Comparison of ENCODE assay signal across 21 cellular contexts in genomic region chr9:121303456-121304451, GRCh38. TPM values are rescaled to one million over a fixed set of nuclear protein-coding genes. Genes with fewer than 3 reads are reported as not detected.
A peak's percentile ranks its signal among the peaks of the same experiment; 100 is the strongest.
DNase-seq lines count a peak whose midpoint lies in the region; ATAC-seq and TF ChIP-seq lines count a peak whose summit lies in the region.
"Had no signal": no experiment of that assay in that cellular context is flagged by ENCODE, and none has a peak within 500 bp of the region (broad histone marks: within the 10 kb centered on the region; RNA-seq: fewer than 3 reads in every experiment).

No MANE protein-coding gene starts in this region.

- H3K36me3 ChIP-seq in right atrium auricular region (peaks cover 71% of the 10 kb centered on the region), sigmoid colon (peaks cover 34 to 71% (median 64%) of the 10 kb centered on the region in 4 donors), upper lobe of right lung (peaks cover 71% of the 10 kb centered on the region)
- H3K36me3 ChIP-seq: neural progenitor cell had no signal

- H3K4me1 ChIP-seq in right atrium auricular region (peaks cover 0 to 61% of the 10 kb centered on the region in 2 donors), sigmoid colon (peaks cover 0 to 78% (median 72%) of the 10 kb centered on the region in 4 donors), upper lobe of right lung (peaks cover 57% of the 10 kb centered on the region)

- peaks cover 60% of the 10 kb centered on the region for H3K4me1 Mint-ChIP-seq in dendritic cell treated with granulocyte-macrophage colony-stimulating factor and Interleukin-4, amounts not matched to agents 40 ng/mL and 50 ng/mL, for 4 days (ENCODE audit: low read depth)

- peaks cover 97% of the 10 kb centered on the region for H3K36me3 Mint-ChIP-seq in dendritic cell treated with granulocyte-macrophage colony-stimulating factor and Interleukin-4, amounts not matched to agents 40 ng/mL and 50 ng/mL, for 4 days (ENCODE audit: low read depth)

- H3K27ac Mint-ChIP-seq in dendritic cell treated with granulocyte-macrophage colony-stimulating factor and Interleukin-4, amounts not matched to agents 40 ng/mL and 50 ng/mL, for 4 days = peak overlapping the region; percentile 22
- H3K27ac Mint-ChIP-seq: activated CD4-positive, alpha-beta T cell treated with anti-CD3 and anti-CD28 coated beads for 36 hours; mesothelial cell of epicardium; neural progenitor cell had no signal

- H3K4me3 ChIP-seq in right atrium auricular region (peak overlapping the region; percentile 56 to 63), sigmoid colon (peak overlapping the region in 3 of 4 donors; percentile 8 to 67 (median 63)), upper lobe of right lung (no peak overlapping the region)
- H3K4me3 ChIP-seq: BLaER1 treated with 17β-estradiol and CSF1 and Interleukin-3, amounts not matched to agents 10 nM and 100 nM; neural progenitor cell; PC-9 had no signal

- intact Hi-C loops in dendritic cell treated with granulocyte-macrophage colony-stimulating factor and Interleukin-4, amounts not matched to agents 40 ng/mL and 50 ng/mL, for 4 days (cut with micrococcal nuclease) = no loop called here
- intact Hi-C loops in sigmoid colon (cut with DNase I) = no loop called here
- intact Hi-C loops in upper lobe of right lung (cut with DNase I) = no loop called here

- TF ChIP-seq CTCF in right atrium auricular region (IDR thresholded peaks at IDR 0.05) = no peak
- no peak for TF ChIP-seq CTCF in sigmoid colon (IDR thresholded peaks at IDR 0.05)
- no peak for TF ChIP-seq CTCF in upper lobe of right lung (IDR thresholded peaks at IDR 0.05)

- ATAC-seq in upper lobe of right lung (peak; percentile 48), GM21529 (IDR thresholded peaks at IDR 0.05; ENCODE audit: unreplicated experiment) (no peak)
- ATAC-seq: activated CD4-positive, alpha-beta T cell treated with anti-CD3 and anti-CD28 coated beads for 36 hours; SK-N-SH treated with all-trans-retinoic acid at 6 μM for 48 hours had no signal

- no peak for TF ChIP-seq EP300 in sigmoid colon (IDR thresholded peaks at IDR 0.05)

- H3K27ac ChIP-seq in right atrium auricular region (peak overlapping the region; percentile 87 to 97), sigmoid colon (peak overlapping the region; percentile 94 to 99 (median 97)), upper lobe of right lung (peak overlapping the region; percentile 17)
- H3K27ac ChIP-seq: BLaER1 treated with 17β-estradiol and CSF1 and Interleukin-3, amounts not matched to agents 10 nM and 100 nM; neural progenitor cell; PC-9 had no signal

- no peak for DNase-seq in right atrium auricular region (ENCODE audit: low spot score)
- DNase-seq in sigmoid colon = peak; percentile 63
- DNase-seq in upper lobe of right lung = peak; percentile 56
- no peak for DNase-seq in NCI-H2227 (lab: John Stamatoyannopoulos, UW; ENCODE audit: unreplicated experiment)
- DNase-seq in hippocampal formation (lab: John Stamatoyannopoulos, UW) = no peak
- DNase-seq in SHP77 treated with DMSO at 0.1 percent for 48 hours (lab: John Stamatoyannopoulos, UW) = no peak
- DNase-seq: activated CD4-positive, alpha-beta T cell treated with anti-CD3 and anti-CD28 coated beads for 36 hours; activated gamma-delta T cell; amygdala; DMS 273 treated with DMSO at 0.1 percent for 48 hours; Kasumi-1; NCI-H1105 treated with DMSO at 0.1 percent for 48 hours; retina; stimulated activated CD4-positive, alpha-beta T cell treated with anti-CD3 and anti-CD28 coated beads, Interleukin-4, amount 100 ng/mL, for 24 hours had no signal

- no peak overlapping the region for H3K4me3 Mint-ChIP-seq in dendritic cell treated with granulocyte-macrophage colony-stimulating factor and Interleukin-4, amounts not matched to agents 40 ng/mL and 50 ng/mL, for 4 days
- H3K4me3 Mint-ChIP-seq: activated CD4-positive, alpha-beta T cell treated with anti-CD3 and anti-CD28 coated beads for 36 hours; mesothelial cell of epicardium; neural progenitor cell had no signal

- no peaks in the 10 kb centered on the region for H3K27me3 Mint-ChIP-seq in dendritic cell treated with granulocyte-macrophage colony-stimulating factor and Interleukin-4, amounts not matched to agents 40 ng/mL and 50 ng/mL, for 4 days

- WGBS in sigmoid colon, 2 donors = 91 to 92% methylated on average over 3 of the region's 3 CpGs

- no peaks in the 10 kb centered on the region for H3K9me3 ChIP-seq in right atrium auricular region
- H3K9me3 ChIP-seq in sigmoid colon = no peaks in the 10 kb centered on the region
- no peaks in the 10 kb centered on the region for H3K9me3 ChIP-seq in upper lobe of right lung
- H3K9me3 ChIP-seq: BLaER1 treated with 17β-estradiol and CSF1 and Interleukin-3, amounts not matched to agents 10 nM and 100 nM had no signal

- no peaks in the 10 kb centered on the region for H3K9me3 Mint-ChIP-seq in dendritic cell treated with granulocyte-macrophage colony-stimulating factor and Interleukin-4, amounts not matched to agents 40 ng/mL and 50 ng/mL, for 4 days
- H3K9me3 Mint-ChIP-seq: mesothelial cell of epicardium, neural progenitor cell had no signal

- no peak for TF ChIP-seq POLR2A in sigmoid colon (IDR thresholded peaks at IDR 0.05)

- H3K27me3 ChIP-seq in right atrium auricular region = no peaks in the 10 kb centered on the region
- H3K27me3 ChIP-seq in sigmoid colon = no peaks in the 10 kb centered on the region
- H3K27me3 ChIP-seq in upper lobe of right lung = no peaks in the 10 kb centered on the region

RNA-seq across cellular contexts. Expression of gene GSN, which starts 35.8 kb away (rescaled TPM):
- 1,000 to 10,000 TPM; 1,444 to 3,478 TPM for total RNA-seq in right atrium auricular region
- total RNA-seq in sigmoid colon = 1,000 to 10,000 TPM; 1,610 to 2,826 (median 1,919) TPM
- 100 to 1,000 TPM; 333 to 617 (median 497) TPM for polyA plus RNA-seq in sigmoid colon
- 464 TPM for total RNA-seq in upper lobe of right lung

Comparison
In these comparisons a context has a peak if more than half of its experiments do, and no peak if none do; other contexts are left out.
1. DNase-seq: peak in sigmoid colon (single experiment) and upper lobe of right lung (single experiment); none in right atrium auricular region (single experiment), NCI-H2227 (single experiment), hippocampal formation (0 of 2) and SHP77 treated with DMSO at 0.1 percent for 48 hours (single experiment).
2. H3K27ac ChIP-seq: peak in every context shown above with its lines; median percentile 97 in sigmoid colon; 92 in right atrium auricular region; 17 in upper lobe of right lung.